8 cellular contexts compared by ENCODE assay signal in the genomic region with DNA sequence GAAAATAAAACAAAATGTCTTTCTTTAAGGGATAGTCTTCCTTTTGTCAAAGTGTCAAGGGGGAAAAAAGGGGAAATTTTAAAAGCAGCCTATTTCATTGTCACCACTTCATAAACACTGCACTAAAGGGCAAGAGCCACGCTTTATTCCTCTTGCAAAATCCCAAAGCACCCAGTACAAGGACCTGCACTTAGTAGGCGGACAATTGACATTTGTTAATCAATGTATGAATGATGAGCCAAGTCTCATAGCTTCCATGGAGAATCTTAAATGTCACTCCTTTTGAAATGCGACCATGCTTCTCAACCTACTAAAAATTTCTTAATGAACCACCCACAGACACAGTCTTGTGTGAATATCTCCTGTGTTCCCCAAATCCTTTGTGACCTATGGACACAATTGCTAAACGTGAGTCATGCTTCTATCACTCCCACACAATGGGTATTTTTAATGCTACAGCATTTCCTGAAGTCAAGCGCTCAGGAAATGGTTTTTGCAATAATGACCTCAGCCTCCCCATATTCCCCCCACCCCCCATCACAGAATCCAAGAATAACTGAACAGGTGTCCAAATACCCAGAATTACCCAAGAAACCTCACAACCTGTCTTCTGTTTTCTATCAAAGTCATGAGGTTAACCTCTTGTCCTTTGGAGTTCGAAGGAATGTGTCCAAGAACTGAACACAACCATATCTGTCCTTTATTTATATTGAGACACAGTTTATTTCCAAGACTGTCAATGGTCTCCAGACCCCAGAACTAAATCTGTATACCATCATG.
DNase-seq lines count a peak whose midpoint lies in the region; ATAC-seq and TF ChIP-seq lines count a peak whose summit lies in the region.

No MANE protein-coding gene starts in this region.

- POLR2A ChIA-PET in activated CD4-positive, alpha-beta T cell treated with anti-CD3 and anti-CD28 coated beads for 36 hours (lab: Charles Lee): interaction anchor here (0.7 to 1.0 kb wide), 2 partner anchors 33 to 1096 kb away, joined by 3 to 8 read pairs; no protein-coding TSS in a partner anchor

- peaks cover 1% of the 10 kb centered on the region for H3K9me3 Mint-ChIP-seq in activated CD4-positive, alpha-beta T cell treated with anti-CD3 and anti-CD28 coated beads for 36 hours (ENCODE audit: low read depth)
- H3K9me3 Mint-ChIP-seq in chondrocyte (ENCODE audit: low read depth): no peaks in the 10 kb centered on the region

- peaks cover 0 to 6% of the 10 kb centered on the region in 2 donors for H3K4me1 ChIP-seq in esophagus (ENCODE audit: control insufficient read depth in 2 of 2, insufficient read depth in 2 of 2, low read length in 1 of 2)
- H3K4me1 ChIP-seq in gastrocnemius medialis: peaks cover 14 to 24% of the 10 kb centered on the region in 2 donors
- H3K4me1 ChIP-seq in testis: peaks cover 4% of the 10 kb centered on the region

- no peaks in the 10 kb centered on the region for H3K36me3 Mint-ChIP-seq in activated CD4-positive, alpha-beta T cell treated with anti-CD3 and anti-CD28 coated beads for 36 hours (ENCODE audit: low read depth)
- H3K36me3 Mint-ChIP-seq in chondrocyte (ENCODE audit: low read depth): peaks cover 2% of the 10 kb centered on the region

- H3K27me3 ChIP-seq in esophagus (ENCODE audit: control insufficient read depth in 1 of 2, insufficient read depth in 2 of 2, low read length in 2 of 2) (no peaks in the 10 kb centered on the region), gastrocnemius medialis (no peaks in the 10 kb centered on the region), testis (no peaks in the 10 kb centered on the region)

- TF ChIP-seq CTCF in gastrocnemius medialis (IDR thresholded peaks at IDR 0.05 in 4 of 5, conservative IDR thresholded peaks at IDR 0.05 in 1 of 5) (no peak), chondrocyte (IDR thresholded peaks at IDR 0.05) (no peak), testis (IDR thresholded peaks at IDR 0.05) (no peak)

- no peaks in the 10 kb centered on the region for H3K9me3 ChIP-seq in esophagus (ENCODE audit: control insufficient read depth in 2 of 2, insufficient read depth in 1 of 2, low read depth in 1 of 2, low read length in 1 of 2)
- H3K9me3 ChIP-seq in gastrocnemius medialis: no peaks in the 10 kb centered on the region
- H3K9me3 ChIP-seq in testis: no peaks in the 10 kb centered on the region

- no peak for TF ChIP-seq POLR2A in gastrocnemius medialis (IDR thresholded peaks at IDR 0.05)
- no peak for TF ChIP-seq POLR2A in testis (IDR thresholded peaks at IDR 0.05)

- H3K36me3 ChIP-seq in esophagus (ENCODE audit: control insufficient read depth in 2 of 2, insufficient read depth in 2 of 2, low read length in 1 of 2) (no peaks in the 10 kb centered on the region), gastrocnemius medialis (no peaks in the 10 kb centered on the region), testis (ENCODE audit: low read depth, missing control alignments) (no peaks in the 10 kb centered on the region)

- DNase-seq in activated CD4-positive, alpha-beta T cell treated with anti-CD3 and anti-CD28 coated beads for 36 hours: peak; percentile 43
- DNase-seq in activated CD4-positive, alpha-beta T cell treated with anti-CD3 and anti-CD28 coated beads for 48 hours: no peak
- DNase-seq in RPMI7951 (ENCODE audit: low read depth): peak; percentile 71
- DNase-seq in gastrocnemius medialis: no peak
- DNase-seq in chondrocyte (ENCODE audit: low spot score): no peak
- DNase-seq in testis: no peak

- CTCF ChIA-PET in activated CD4-positive, alpha-beta T cell treated with anti-CD3 and anti-CD28 coated beads for 36 hours (lab: Charles Lee): no interaction called here

- H3K27ac ChIP-seq in esophagus (ENCODE audit: low read depth in 2 of 2, low read length in 1 of 2) (peak overlapping the region; percentile 3 to 46), gastrocnemius medialis (peak overlapping the region; percentile 45 to 69 (median 64)), testis (no peak overlapping the region)

- in situ Hi-C loops in gastrocnemius medialis (cut with MboI; ENCODE audit: low sequenced_read_pairs in 4 of 4): no loop called here

- WGBS in esophagus, 2 donors: 42 to 48% methylated on average over 6 of the region's 6 CpGs
- WGBS in testis, 2 donors: 66 to 69% methylated on average over 6 of the region's 6 CpGs

- intact Hi-C loops in activated CD4-positive, alpha-beta T cell treated with anti-CD3 and anti-CD28 coated beads for 36 hours (cut with DNase I, micrococcal nuclease): loop anchor here (1.0 to 2.0 kb wide), 6 partner anchors 12 to 36 kb away; no protein-coding TSS in a partner anchor
- intact Hi-C loops in gastrocnemius medialis (cut with DNase I; ENCODE audit: low total_unique reads): no loop called here
- intact Hi-C loops in testis (cut with DNase I; ENCODE audit: low total_unique reads): no loop called here

- H3K4me1 Mint-ChIP-seq in activated CD4-positive, alpha-beta T cell treated with anti-CD3 and anti-CD28 coated beads for 36 hours: peaks cover 59% of the 10 kb centered on the region
- peaks cover 19% of the 10 kb centered on the region for H3K4me1 Mint-ChIP-seq in chondrocyte (ENCODE audit: low read depth)

- H3K4me3 Mint-ChIP-seq in activated CD4-positive, alpha-beta T cell treated with anti-CD3 and anti-CD28 coated beads for 36 hours: no peak overlapping the region
- H3K4me3 Mint-ChIP-seq in chondrocyte (ENCODE audit: unreplicated experiment): no peak overlapping the region

- no peaks in the 10 kb centered on the region for H3K27me3 Mint-ChIP-seq in activated CD4-positive, alpha-beta T cell treated with anti-CD3 and anti-CD28 coated beads for 36 hours
- no peaks in the 10 kb centered on the region for H3K27me3 Mint-ChIP-seq in chondrocyte (ENCODE audit: low read depth)

- no peak overlapping the region for H3K4me3 ChIP-seq in esophagus (ENCODE audit: low read depth in 1 of 2, low read length in 2 of 2)
- H3K4me3 ChIP-seq in gastrocnemius medialis: no peak overlapping the region
- H3K4me3 ChIP-seq in testis: no peak overlapping the region

- peak overlapping the region; percentile 92 for H3K27ac Mint-ChIP-seq in activated CD4-positive, alpha-beta T cell treated with anti-CD3 and anti-CD28 coated beads for 36 hours
- no peak overlapping the region for H3K27ac Mint-ChIP-seq in chondrocyte (ENCODE audit: unreplicated experiment)

- peak; percentile 77 for ATAC-seq in activated CD4-positive, alpha-beta T cell treated with anti-CD3 and anti-CD28 coated beads for 36 hours
- ATAC-seq in HG02852 (IDR thresholded peaks at IDR 0.05; ENCODE audit: unreplicated experiment) (peak; percentile 50), gastrocnemius medialis (peak; percentile 66 to 76)

Comparison
In these comparisons a context has a peak if more than half of its experiments do, and no peak if none do; other contexts are left out.
1. DNase-seq: peak in activated CD4-positive, alpha-beta T cell treated with anti-CD3 and anti-CD28 coated beads for 36 hours (single experiment) and RPMI7951 (single experiment); none in activated CD4-positive, alpha-beta T cell treated with anti-CD3 and anti-CD28 coated beads for 48 hours (single experiment), gastrocnemius medialis (0 of 2), chondrocyte (single experiment) and testis (single experiment).
2. H3K27ac ChIP-seq: peak in esophagus (2 of 2) and gastrocnemius medialis (4 of 4); none in testis (0 of 2).
3. intact Hi-C loops: an anchor here in activated CD4-positive, alpha-beta T cell treated with anti-CD3 and anti-CD28 coated beads for 36 hours (1.0 to 2.0 kb wide); none called in gastrocnemius medialis and testis.
4. Peak in every context shown above with its lines, with median percentiles within 50 percentile points of each other: ATAC-seq.